In the genomic region with DNA sequence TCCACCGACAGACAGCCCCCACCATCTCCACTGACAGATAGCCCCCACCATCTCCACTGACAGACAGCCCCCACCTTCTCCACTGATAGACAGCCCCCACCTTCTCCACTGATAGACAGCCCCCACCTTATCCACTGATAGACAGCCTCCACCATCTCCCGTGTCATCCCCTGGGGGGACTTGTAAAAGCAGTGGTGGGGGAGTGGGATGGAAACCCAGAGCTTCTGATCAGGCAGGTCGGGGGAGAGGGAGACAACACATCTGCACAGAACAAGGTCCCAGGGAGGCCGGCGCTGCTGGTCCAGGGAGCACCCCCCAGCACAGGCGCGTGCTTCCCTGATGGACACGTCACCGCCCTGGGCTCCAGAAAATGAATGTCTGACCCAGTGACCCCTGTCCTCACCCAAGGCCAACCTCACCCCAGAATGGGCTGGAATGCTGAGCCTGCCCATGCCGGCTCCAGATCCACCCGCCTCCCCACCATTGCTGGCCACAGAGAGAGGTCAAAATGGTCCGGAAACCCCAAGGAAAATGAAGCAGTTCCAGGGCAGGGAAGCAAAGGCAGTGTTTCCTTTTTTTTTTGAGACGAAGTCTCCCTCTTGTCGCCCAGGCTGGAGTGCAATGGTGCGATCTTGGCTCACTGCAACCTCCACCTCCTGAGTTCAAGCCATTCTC, we compare ENCODE assay signal across 1 cellular context.
TF ChIP-seq lines count a peak whose summit lies in the region.
"Not testable (repeated sequence)": the region's sequence is repeated elsewhere in the genome, so short reads cannot be mapped to it uniquely, and the experiment has no call there.

No MANE protein-coding gene starts in this region.

TF ChIP-seq in HepG2, 621 proteins besides CTCF, POLR2A, EP300 and RAD21 (continues in another document):
- 0 out of 2 replicates have a peak, but pooled peaks have one; percentile 10 for TF ChIP-seq ZNF451 (CRISPR knock-in tag; IDR thresholded peaks at IDR 0.05)
- peak; percentile 49; the same call in 1 of the 2 replicates for TF ChIP-seq TBX2 (CRISPR knock-in tag; IDR thresholded peaks at IDR 0.05; ENCODE audit: borderline replicate concordance)
- 0 out of 2 replicates have a peak, but pooled peaks have one; percentile 13 for TF ChIP-seq PPARG (CRISPR knock-in tag; conservative IDR thresholded peaks at IDR 0.05)
- TF ChIP-seq ZMYM4 (CRISPR knock-in tag; IDR thresholded peaks at IDR 0.05): peak; percentile 47; the same call in 1 of the 2 replicates
- peak; percentile 35; the same call in 1 of the 2 replicates for TF ChIP-seq RBFOX2 (IDR thresholded peaks at IDR 0.05; ENCODE audit: low read depth, low read length)
- peak; percentile 75; the same call in 1 of the 2 replicates for TF ChIP-seq ZNF556 (CRISPR knock-in tag; IDR thresholded peaks at IDR 0.05; ENCODE audit: borderline replicate concordance)
- TF ChIP-seq, protein P1, sequence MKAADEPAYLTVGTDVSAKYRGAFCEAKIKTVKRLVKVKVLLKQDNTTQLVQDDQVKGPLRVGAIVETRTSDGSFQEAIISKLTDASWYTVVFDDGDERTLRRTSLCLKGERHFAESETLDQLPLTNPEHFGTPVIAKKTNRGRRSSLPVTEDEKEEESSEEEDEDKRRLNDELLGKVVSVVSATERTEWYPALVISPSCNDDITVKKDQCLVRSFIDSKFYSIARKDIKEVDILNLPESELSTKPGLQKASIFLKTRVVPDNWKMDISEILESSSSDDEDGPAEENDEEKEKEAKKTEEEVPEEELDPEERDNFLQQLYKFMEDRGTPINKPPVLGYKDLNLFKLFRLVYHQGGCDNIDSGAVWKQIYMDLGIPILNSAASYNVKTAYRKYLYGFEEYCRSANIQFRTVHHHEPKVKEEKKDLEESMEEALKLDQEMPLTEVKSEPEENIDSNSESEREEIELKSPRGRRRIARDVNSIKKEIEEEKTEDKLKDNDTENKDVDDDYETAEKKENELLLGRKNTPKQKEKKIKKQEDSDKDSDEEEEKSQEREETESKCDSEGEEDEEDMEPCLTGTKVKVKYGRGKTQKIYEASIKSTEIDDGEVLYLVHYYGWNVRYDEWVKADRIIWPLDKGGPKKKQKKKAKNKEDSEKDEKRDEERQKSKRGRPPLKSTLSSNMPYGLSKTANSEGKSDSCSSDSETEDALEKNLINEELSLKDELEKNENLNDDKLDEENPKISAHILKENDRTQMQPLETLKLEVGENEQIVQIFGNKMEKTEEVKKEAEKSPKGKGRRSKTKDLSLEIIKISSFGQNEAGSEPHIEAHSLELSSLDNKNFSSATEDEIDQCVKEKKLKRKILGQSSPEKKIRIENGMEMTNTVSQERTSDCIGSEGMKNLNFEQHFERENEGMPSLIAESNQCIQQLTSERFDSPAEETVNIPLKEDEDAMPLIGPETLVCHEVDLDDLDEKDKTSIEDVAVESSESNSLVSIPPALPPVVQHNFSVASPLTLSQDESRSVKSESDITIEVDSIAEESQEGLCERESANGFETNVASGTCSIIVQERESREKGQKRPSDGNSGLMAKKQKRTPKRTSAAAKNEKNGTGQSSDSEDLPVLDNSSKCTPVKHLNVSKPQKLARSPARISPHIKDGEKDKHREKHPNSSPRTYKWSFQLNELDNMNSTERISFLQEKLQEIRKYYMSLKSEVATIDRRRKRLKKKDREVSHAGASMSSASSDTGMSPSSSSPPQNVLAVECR (CRISPR knock-in tag; IDR thresholded peaks at IDR 0.05; ENCODE audit: borderline replicate concordance): peak; percentile 27; the same call in 1 of the 2 replicates
- TF ChIP-seq NR2C2 (CRISPR knock-in tag; IDR thresholded peaks at IDR 0.05; ENCODE audit: borderline replicate concordance): peak; percentile 63
- 0 out of 2 replicates have a peak, but pooled peaks have one; percentile 25 for TF ChIP-seq KLF13 (CRISPR knock-in tag; IDR thresholded peaks at IDR 0.05)
- TF ChIP-seq KDM5B (CRISPR knock-in tag; IDR thresholded peaks at IDR 0.05; ENCODE audit: borderline replicate concordance): 0 out of 2 replicates have a peak, but pooled peaks have one; percentile 34
- TF ChIP-seq NCOA1 (CRISPR knock-in tag; IDR thresholded peaks at IDR 0.05): 0 out of 2 replicates have a peak, but pooled peaks have one; percentile 56
- TF ChIP-seq, protein P2, sequence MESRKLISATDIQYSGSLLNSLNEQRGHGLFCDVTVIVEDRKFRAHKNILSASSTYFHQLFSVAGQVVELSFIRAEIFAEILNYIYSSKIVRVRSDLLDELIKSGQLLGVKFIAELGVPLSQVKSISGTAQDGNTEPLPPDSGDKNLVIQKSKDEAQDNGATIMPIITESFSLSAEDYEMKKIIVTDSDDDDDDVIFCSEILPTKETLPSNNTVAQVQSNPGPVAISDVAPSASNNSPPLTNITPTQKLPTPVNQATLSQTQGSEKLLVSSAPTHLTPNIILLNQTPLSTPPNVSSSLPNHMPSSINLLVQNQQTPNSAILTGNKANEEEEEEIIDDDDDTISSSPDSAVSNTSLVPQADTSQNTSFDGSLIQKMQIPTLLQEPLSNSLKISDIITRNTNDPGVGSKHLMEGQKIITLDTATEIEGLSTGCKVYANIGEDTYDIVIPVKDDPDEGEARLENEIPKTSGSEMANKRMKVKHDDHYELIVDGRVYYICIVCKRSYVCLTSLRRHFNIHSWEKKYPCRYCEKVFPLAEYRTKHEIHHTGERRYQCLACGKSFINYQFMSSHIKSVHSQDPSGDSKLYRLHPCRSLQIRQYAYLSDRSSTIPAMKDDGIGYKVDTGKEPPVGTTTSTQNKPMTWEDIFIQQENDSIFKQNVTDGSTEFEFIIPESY (CRISPR knock-in tag; IDR thresholded peaks at IDR 0.05): peak; percentile 74; the same call in 1 of the 2 replicates
- not testable (repeated sequence) for TF ChIP-seq LCORL (IDR thresholded peaks at IDR 0.05)
- peak; percentile 63; the same call in 1 of the 2 replicates for TF ChIP-seq LCORL (CRISPR knock-in tag; IDR thresholded peaks at IDR 0.05)
- peak; percentile 60 for TF ChIP-seq NR2F6 (IDR thresholded peaks at IDR 0.05)
- TF ChIP-seq NR2F6 (CRISPR knock-in tag; IDR thresholded peaks at IDR 0.05): peak; percentile 88
- 0 out of 2 replicates have a peak, but pooled peaks have one; percentile 31 for TF ChIP-seq TARDBP (CRISPR knock-in tag; IDR thresholded peaks at IDR 0.05)
- TF ChIP-seq, protein P3, sequence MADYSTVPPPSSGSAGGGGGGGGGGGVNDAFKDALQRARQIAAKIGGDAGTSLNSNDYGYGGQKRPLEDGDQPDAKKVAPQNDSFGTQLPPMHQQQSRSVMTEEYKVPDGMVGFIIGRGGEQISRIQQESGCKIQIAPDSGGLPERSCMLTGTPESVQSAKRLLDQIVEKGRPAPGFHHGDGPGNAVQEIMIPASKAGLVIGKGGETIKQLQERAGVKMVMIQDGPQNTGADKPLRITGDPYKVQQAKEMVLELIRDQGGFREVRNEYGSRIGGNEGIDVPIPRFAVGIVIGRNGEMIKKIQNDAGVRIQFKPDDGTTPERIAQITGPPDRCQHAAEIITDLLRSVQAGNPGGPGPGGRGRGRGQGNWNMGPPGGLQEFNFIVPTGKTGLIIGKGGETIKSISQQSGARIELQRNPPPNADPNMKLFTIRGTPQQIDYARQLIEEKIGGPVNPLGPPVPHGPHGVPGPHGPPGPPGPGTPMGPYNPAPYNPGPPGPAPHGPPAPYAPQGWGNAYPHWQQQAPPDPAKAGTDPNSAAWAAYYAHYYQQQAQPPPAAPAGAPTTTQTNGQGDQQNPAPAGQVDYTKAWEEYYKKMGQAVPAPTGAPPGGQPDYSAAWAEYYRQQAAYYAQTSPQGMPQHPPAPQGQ (CRISPR knock-in tag; IDR thresholded peaks at IDR 0.05; ENCODE audit: borderline replicate concordance): 0 out of 2 replicates have a peak, but pooled peaks have one; percentile 50
- TF ChIP-seq BORCS8-MEF2B (CRISPR knock-in tag; IDR thresholded peaks at IDR 0.05): peak; percentile 91
- peak; percentile 29; the same call in 1 of the 2 replicates for TF ChIP-seq GABPB1 (CRISPR knock-in tag; IDR thresholded peaks at IDR 0.05)
- peak; percentile 63; the same call in 1 of the 2 replicates for TF ChIP-seq ZNF572 (CRISPR knock-in tag; IDR thresholded peaks at IDR 0.05)
- peak; percentile 59; the same call in 1 of the 2 replicates for TF ChIP-seq NRL (CRISPR knock-in tag; IDR thresholded peaks at IDR 0.05; ENCODE audit: borderline replicate concordance)
- peak; percentile 88 for TF ChIP-seq ZNF230 (CRISPR knock-in tag; IDR thresholded peaks at IDR 0.05)
- peak; percentile 54; the same call in 1 of the 2 replicates for TF ChIP-seq ZNF317 (CRISPR knock-in tag; IDR thresholded peaks at IDR 0.05)
- TF ChIP-seq, protein P4, sequence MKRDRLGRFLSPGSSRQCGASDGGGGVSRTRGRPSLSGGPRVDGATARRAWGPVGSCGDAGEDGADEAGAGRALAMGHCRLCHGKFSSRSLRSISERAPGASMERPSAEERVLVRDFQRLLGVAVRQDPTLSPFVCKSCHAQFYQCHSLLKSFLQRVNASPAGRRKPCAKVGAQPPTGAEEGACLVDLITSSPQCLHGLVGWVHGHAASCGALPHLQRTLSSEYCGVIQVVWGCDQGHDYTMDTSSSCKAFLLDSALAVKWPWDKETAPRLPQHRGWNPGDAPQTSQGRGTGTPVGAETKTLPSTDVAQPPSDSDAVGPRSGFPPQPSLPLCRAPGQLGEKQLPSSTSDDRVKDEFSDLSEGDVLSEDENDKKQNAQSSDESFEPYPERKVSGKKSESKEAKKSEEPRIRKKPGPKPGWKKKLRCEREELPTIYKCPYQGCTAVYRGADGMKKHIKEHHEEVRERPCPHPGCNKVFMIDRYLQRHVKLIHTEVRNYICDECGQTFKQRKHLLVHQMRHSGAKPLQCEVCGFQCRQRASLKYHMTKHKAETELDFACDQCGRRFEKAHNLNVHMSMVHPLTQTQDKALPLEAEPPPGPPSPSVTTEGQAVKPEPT (CRISPR knock-in tag; IDR thresholded peaks at IDR 0.05; ENCODE audit: low read depth): 0 out of 2 replicates have a peak, but pooled peaks have one; percentile 51
- TF ChIP-seq, protein P5, sequence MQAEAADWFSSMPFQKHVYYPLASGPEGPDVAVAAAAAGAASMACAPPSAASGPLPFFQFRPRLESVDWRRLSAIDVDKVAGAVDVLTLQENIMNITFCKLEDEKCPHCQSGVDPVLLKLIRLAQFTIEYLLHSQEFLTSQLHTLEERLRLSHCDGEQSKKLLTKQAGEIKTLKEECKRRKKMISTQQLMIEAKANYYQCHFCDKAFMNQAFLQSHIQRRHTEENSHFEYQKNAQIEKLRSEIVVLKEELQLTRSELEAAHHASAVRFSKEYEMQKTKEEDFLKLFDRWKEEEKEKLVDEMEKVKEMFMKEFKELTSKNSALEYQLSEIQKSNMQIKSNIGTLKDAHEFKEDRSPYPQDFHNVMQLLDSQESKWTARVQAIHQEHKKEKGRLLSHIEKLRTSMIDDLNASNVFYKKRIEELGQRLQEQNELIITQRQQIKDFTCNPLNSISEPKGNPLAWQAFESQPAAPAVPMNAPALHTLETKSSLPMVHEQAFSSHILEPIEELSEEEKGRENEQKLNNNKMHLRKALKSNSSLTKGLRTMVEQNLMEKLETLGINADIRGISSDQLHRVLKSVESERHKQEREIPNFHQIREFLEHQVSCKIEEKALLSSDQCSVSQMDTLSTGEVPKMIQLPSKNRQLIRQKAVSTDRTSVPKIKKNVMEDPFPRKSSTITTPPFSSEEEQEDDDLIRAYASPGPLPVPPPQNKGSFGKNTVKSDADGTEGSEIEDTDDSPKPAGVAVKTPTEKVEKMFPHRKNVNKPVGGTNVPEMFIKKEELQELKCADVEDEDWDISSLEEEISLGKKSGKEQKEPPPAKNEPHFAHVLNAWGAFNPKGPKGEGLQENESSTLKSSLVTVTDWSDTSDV (CRISPR knock-in tag; IDR thresholded peaks at IDR 0.05): 0 out of 2 replicates have a peak, but pooled peaks have one; percentile 75
- TF ChIP-seq, protein P6, sequence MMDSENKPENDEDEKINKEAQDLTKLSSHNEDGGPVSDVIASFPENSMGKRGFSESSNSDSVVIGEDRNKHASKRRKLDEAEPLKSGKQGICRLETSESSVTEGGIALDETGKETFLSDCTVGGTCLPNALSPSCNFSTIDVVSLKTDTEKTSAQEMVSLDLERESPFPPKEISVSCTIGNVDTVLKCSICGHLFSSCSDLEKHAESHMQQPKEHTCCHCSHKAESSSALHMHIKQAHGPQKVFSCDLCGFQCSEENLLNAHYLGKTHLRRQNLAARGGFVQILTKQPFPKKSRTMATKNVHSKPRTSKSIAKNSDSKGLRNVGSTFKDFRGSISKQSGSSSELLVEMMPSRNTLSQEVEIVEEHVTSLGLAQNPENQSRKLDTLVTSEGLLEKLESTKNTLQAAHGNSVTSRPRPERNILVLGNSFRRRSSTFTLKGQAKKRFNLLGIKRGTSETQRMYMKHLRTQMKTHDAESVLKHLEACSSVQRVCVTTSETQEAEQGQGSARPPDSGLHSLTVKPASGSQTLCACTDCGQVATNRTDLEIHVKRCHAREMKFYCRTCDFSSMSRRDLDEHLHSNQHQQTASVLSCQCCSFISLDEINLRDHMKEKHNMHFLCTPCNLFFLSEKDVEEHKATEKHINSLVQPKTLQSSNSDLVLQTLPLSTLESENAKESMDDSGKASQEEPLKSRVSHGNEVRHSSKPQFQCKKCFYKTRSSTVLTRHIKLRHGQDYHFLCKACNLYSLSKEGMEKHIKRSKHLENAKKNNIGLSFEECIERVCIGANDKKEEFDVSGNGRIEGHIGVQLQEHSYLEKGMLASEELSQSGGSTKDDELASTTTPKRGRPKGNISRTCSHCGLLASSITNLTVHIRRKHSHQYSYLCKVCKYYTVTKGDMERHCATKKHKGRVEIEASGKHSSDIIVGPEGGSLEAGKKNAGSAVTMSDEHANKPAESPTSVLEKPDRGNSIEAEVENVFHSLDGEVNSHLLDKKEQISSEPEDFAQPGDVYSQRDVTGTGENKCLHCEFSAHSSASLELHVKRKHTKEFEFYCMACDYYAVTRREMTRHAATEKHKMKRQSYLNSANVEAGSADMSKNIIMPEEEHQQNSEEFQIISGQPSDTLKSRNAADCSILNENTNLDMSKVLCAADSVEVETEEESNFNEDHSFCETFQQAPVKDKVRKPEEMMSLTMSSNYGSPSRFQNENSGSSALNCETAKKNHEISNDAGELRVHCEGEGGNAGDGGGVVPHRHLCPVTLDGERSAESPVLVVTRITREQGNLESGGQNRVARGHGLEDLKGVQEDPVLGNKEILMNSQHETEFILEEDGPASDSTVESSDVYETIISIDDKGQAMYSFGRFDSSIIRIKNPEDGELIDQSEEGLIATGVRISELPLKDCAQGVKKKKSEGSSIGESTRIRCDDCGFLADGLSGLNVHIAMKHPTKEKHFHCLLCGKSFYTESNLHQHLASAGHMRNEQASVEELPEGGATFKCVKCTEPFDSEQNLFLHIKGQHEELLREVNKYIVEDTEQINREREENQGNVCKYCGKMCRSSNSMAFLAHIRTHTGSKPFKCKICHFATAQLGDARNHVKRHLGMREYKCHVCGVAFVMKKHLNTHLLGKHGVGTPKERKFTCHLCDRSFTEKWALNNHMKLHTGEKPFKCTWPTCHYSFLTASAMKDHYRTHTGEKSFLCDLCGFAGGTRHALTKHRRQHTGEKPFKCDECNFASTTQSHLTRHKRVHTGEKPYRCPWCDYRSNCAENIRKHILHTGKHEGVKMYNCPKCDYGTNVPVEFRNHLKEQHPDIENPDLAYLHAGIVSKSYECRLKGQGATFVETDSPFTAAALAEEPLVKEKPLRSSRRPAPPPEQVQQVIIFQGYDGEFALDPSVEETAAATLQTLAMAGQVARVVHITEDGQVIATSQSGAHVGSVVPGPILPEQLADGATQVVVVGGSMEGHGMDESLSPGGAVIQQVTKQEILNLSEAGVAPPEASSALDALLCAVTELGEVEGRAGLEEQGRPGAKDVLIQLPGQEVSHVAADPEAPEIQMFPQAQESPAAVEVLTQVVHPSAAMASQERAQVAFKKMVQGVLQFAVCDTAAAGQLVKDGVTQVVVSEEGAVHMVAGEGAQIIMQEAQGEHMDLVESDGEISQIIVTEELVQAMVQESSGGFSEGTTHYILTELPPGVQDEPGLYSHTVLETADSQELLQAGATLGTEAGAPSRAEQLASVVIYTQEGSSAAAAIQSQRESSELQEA (CRISPR knock-in tag; IDR thresholded peaks at IDR 0.05; ENCODE audit: not compliant biosample characterization): peak; percentile 46
